ENCODE assay signal across 15 cellular contexts in the genomic region with DNA sequence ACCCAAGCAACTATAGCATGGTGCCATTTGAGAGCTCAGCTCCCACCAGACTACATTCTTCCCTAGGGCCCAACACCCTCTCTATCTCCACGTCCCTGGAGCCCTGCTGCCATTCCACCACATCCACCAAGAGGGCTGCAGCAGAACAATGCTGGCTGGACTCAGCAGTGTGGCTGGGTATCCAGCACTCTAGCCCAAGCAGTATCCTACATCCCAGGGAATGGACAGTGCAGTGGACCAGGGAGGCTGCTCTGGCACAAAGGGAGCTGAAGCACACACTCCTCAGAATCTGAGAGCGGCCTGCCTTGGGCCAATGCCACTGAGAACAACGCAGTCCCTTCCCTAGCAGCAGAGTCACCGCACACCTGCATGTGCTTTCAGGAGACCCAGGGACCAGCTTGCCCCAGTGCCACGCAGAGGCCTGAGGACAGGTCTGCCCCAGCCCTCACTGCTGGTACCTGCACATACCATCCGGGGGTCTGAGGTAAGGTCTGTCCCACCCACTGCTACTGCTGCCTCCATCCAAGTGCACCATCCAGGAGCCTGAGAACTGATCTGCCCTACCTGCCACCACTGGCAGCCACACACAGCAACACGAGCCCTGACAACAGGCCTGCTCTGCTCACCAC.
A peak's percentile ranks its signal among the peaks of the same experiment; 100 is the strongest.
DNase-seq lines count a peak whose midpoint lies in the region; ATAC-seq and TF ChIP-seq lines count a peak whose summit lies in the region.
"Had no signal": no experiment of that assay in that cellular context is flagged by ENCODE, and none has a peak within 500 bp of the region (broad histone marks: within the 10 kb centered on the region; RNA-seq: fewer than 3 reads in every experiment).

No MANE protein-coding gene starts in this region.

- H3K9me3 ChIP-seq in lower lobe of right lung (peaks cover 17% of the 10 kb centered on the region), aorta (ENCODE audit: control insufficient read depth, low read length) (peaks cover 2% of the 10 kb centered on the region), body of pancreas (peaks cover 0 to 7% (median 0%) of the 10 kb centered on the region in 3 donors), psoas muscle (peaks cover 16% of the 10 kb centered on the region)
- H3K9me3 ChIP-seq: Caco-2, HAP-1 had no signal

- H3K4me3 ChIP-seq in lower lobe of right lung (no peak overlapping the region), aorta (ENCODE audit: low read length in 2 of 2) (no peak overlapping the region), body of pancreas (no peak overlapping the region), psoas muscle (no peak overlapping the region)
- H3K4me3 ChIP-seq: A549, HAP-1 had no signal

- ATAC-seq in natural killer cell treated with Interleukin-12 subunit alpha and Interleukin-12 subunit beta and Interleukin-15 and Interleukin-18, amount 100 ng/mL, for 72 hours: peak; percentile 33 to 55
- ATAC-seq in natural killer cell (no peak), lower lobe of right lung (peak; percentile 35 to 50), aorta (ENCODE audit: low FRiP score) (peak; percentile 52), body of pancreas (no peak), psoas muscle (no peak)
- peak; percentile 36 for ATAC-seq in stimulated activated naive CD8-positive, alpha-beta T cell treated with anti-CD3 and anti-CD28 coated beads, Interleukin-15, Interleukin-2, amounts not matched to agents 100 U/mL and 50 U/mL, for 24 hours

- H3K27ac Mint-ChIP-seq in natural killer cell treated with Interleukin-12 subunit alpha and Interleukin-12 subunit beta and Interleukin-15 and Interleukin-18, amount 100 ng/mL, for 72 hours: no peak overlapping the region
- H3K27ac Mint-ChIP-seq in natural killer cell: peak overlapping the region in 1 of 2 donors; percentile 27
- H3K27ac Mint-ChIP-seq: CD4-positive, alpha-beta T cell had no signal

- no peaks in the 10 kb centered on the region for H3K4me1 ChIP-seq in lower lobe of right lung
- H3K4me1 ChIP-seq in aorta (ENCODE audit: control insufficient read depth in 1 of 2, insufficient read depth in 2 of 2, low read length in 2 of 2): no peaks in the 10 kb centered on the region
- H3K4me1 ChIP-seq in body of pancreas: no peaks in the 10 kb centered on the region
- no peaks in the 10 kb centered on the region for H3K4me1 ChIP-seq in psoas muscle
- H3K4me1 ChIP-seq: A549, Caco-2, HAP-1 had no signal

- no peak for TF ChIP-seq POLR2A in body of pancreas (IDR thresholded peaks at IDR 0.05)

- peaks cover 7% of the 10 kb centered on the region for H3K36me3 ChIP-seq in lower lobe of right lung
- peaks cover 3 to 4% of the 10 kb centered on the region in 2 donors for H3K36me3 ChIP-seq in aorta (ENCODE audit: control insufficient read depth in 1 of 2, insufficient read depth in 2 of 2, low read length in 1 of 2)
- no peaks in the 10 kb centered on the region for H3K36me3 ChIP-seq in body of pancreas (replicated peaks in 1 of 2; ENCODE audit: insufficient read depth in 1 of 2, low read depth in 2 of 2)
- H3K36me3 ChIP-seq in psoas muscle (ENCODE audit: insufficient read depth in 1 of 2, low read depth in 1 of 2): peaks cover 0 to 8% of the 10 kb centered on the region in 2 donors
- H3K36me3 ChIP-seq: HAP-1 had no signal

- no peak for DNase-seq in natural killer cell treated with Interleukin-12 subunit alpha and Interleukin-12 subunit beta and Interleukin-15 and Interleukin-18, amount 100 ng/mL, for 72 hours (ENCODE audit: low spot score)
- DNase-seq in natural killer cell: no peak
- no peak for DNase-seq in lower lobe of right lung
- no peak for DNase-seq in stimulated activated naive CD8-positive, alpha-beta T cell treated with anti-CD3 and anti-CD28 coated beads, Interleukin-15, Interleukin-2, amounts not matched to agents 100 U/mL and 50 U/mL, for 24 hours
- peak in 1 of 2 donors; percentile 65 for DNase-seq in aorta
- no peak for DNase-seq in body of pancreas
- DNase-seq in psoas muscle: no peak
- no peak for DNase-seq in stimulated activated CD8-positive, alpha-beta memory T cell treated with anti-CD3 and anti-CD28 coated beads, Interleukin-4, amount 100 ng/mL, for 48 hours
- DNase-seq: AML-193; Caco-2; CD4-positive, alpha-beta T cell had no signal

- peaks cover 0 to 13% of the 10 kb centered on the region in 2 donors for H3K4me1 Mint-ChIP-seq in natural killer cell treated with Interleukin-12 subunit alpha and Interleukin-12 subunit beta and Interleukin-15 and Interleukin-18, amount 100 ng/mL, for 72 hours (ENCODE audit: low read depth in 2 of 2)
- peaks cover 0 to 8% of the 10 kb centered on the region in 2 donors for H3K4me1 Mint-ChIP-seq in natural killer cell

- no peak overlapping the region for H3K4me3 Mint-ChIP-seq in natural killer cell treated with Interleukin-12 subunit alpha and Interleukin-12 subunit beta and Interleukin-15 and Interleukin-18, amount 100 ng/mL, for 72 hours
- no peak overlapping the region for H3K4me3 Mint-ChIP-seq in natural killer cell
- H3K4me3 Mint-ChIP-seq: CD4-positive, alpha-beta T cell had no signal

- H3K36me3 Mint-ChIP-seq in natural killer cell treated with Interleukin-12 subunit alpha and Interleukin-12 subunit beta and Interleukin-15 and Interleukin-18, amount 100 ng/mL, for 72 hours: peaks cover 32% of the 10 kb centered on the region
- peaks cover 29% of the 10 kb centered on the region for H3K36me3 Mint-ChIP-seq in natural killer cell

- no peak overlapping the region for H3K27ac ChIP-seq in lower lobe of right lung
- no peak overlapping the region for H3K27ac ChIP-seq in aorta (ENCODE audit: low read depth in 1 of 2, low read length in 2 of 2)
- H3K27ac ChIP-seq in body of pancreas: no peak overlapping the region
- no peak overlapping the region for H3K27ac ChIP-seq in psoas muscle
- H3K27ac ChIP-seq: 22Rv1, A549, C4-2B had no signal

- WGBS in aorta, 2 donors: 91 to 95% methylated on average over 7 of the region's 7 CpGs
- 94 to 96% methylated on average over 6 to 7 of the region's 7 CpGs for WGBS in body of pancreas, 2 donors
- WGBS in psoas muscle, 3 donors: 96 to 97% (median 97%) methylated on average over 7 of the region's 7 CpGs

- intact Hi-C loops in natural killer cell (cut with micrococcal nuclease) (no loop called here), lower lobe of right lung (cut with DNase I) (no loop called here), aorta (cut with DNase I) (no loop called here), body of pancreas (cut with DNase I) (no loop called here), psoas muscle (cut with DNase I) (no loop called here)

- no peaks in the 10 kb centered on the region for H3K27me3 Mint-ChIP-seq in natural killer cell treated with Interleukin-12 subunit alpha and Interleukin-12 subunit beta and Interleukin-15 and Interleukin-18, amount 100 ng/mL, for 72 hours
- no peaks in the 10 kb centered on the region for H3K27me3 Mint-ChIP-seq in natural killer cell (ENCODE audit: low read depth in 2 of 2)
- H3K27me3 Mint-ChIP-seq: CD4-positive, alpha-beta T cell had no signal

- peaks cover 16% of the 10 kb centered on the region for H3K9me3 Mint-ChIP-seq in natural killer cell treated with Interleukin-12 subunit alpha and Interleukin-12 subunit beta and Interleukin-15 and Interleukin-18, amount 100 ng/mL, for 72 hours
- peaks cover 5 to 7% of the 10 kb centered on the region in 2 donors for H3K9me3 Mint-ChIP-seq in natural killer cell

- no peak for TF ChIP-seq CTCF in natural killer cell (IDR thresholded peaks at IDR 0.05)
- TF ChIP-seq CTCF in lower lobe of right lung (IDR thresholded peaks at IDR 0.05): no peak
- TF ChIP-seq CTCF in body of pancreas (IDR thresholded peaks at IDR 0.05): no peak
- TF ChIP-seq CTCF in psoas muscle (IDR thresholded peaks at IDR 0.05): no peak

- H3K27me3 ChIP-seq in lower lobe of right lung (ENCODE audit: low read depth) (no peaks in the 10 kb centered on the region), aorta (ENCODE audit: control insufficient read depth in 1 of 2, insufficient read depth in 2 of 2, low read length in 1 of 2) (no peaks in the 10 kb centered on the region), body of pancreas (no peaks in the 10 kb centered on the region), psoas muscle (ENCODE audit: insufficient read depth in 3 of 3, low read length in 2 of 3) (no peaks in the 10 kb centered on the region)

Comparison
In these comparisons a context has a peak if more than half of its experiments do, and no peak if none do; other contexts are left out.
1. ATAC-seq: peak in natural killer cell treated with Interleukin-12 subunit alpha and Interleukin-12 subunit beta and Interleukin-15 and Interleukin-18, amount 100 ng/mL, for 72 hours (2 of 2), lower lobe of right lung (2 of 2), stimulated activated naive CD8-positive, alpha-beta T cell treated with anti-CD3 and anti-CD28 coated beads, Interleukin-15, Interleukin-2, amounts not matched to agents 100 U/mL and 50 U/mL, for 24 hours (single experiment) and aorta (single experiment); none in natural killer cell (0 of 3), body of pancreas (single experiment) and psoas muscle (0 of 4).